7 cellular contexts compared by ENCODE assay signal in the genomic region with DNA sequence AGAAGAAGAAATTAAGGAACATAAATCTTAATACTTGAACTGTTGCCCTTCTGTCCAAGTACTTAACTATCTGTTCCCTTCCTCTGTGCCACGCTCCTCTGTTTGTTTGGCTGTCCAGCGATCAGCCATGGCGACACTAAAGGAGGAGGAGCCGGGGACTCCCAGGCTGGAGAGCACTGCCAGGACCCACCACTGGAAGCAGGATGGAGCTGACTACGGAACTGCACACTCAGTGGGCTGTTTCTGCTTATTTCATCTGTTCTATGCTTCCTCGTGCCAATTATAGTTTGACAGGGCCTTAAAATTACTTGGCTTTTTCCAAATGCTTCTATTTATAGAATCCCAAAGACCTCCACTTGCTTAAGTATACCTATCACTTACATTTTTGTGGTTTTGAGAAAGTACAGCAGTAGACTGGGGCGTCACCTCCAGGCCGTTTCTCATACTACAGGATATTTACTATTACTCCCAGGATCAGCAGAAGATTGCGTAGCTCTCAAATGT. TPM values are rescaled to one million over a fixed set of nuclear protein-coding genes. Genes with fewer than 3 reads are reported as not detected.
A peak's percentile ranks its signal among the peaks of the same experiment; 100 is the strongest.
DNase-seq lines count a peak whose midpoint lies in the region; ATAC-seq and TF ChIP-seq lines count a peak whose summit lies in the region.

No MANE protein-coding gene starts in this region.

- no peaks in the 10 kb centered on the region for H3K9me2 ChIP-seq in Loucy (replicated peaks; ENCODE audit: low read depth, low read length)

- H3K9me3 ChIP-seq in Loucy (ENCODE audit: insufficient read depth, low read depth, low read length): no peaks in the 10 kb centered on the region

- no peak overlapping the region for H3K4me2 ChIP-seq in Loucy (ENCODE audit: low read depth, low read length, poor library complexity, severe bottlenecking)

- no peak for ATAC-seq in activated naive CD4-positive, alpha-beta T cell treated with anti-CD3 and anti-CD28 coated beads, Interleukin-2, amount 50 U/mL, for 72 hours
- no peak for ATAC-seq in GM18873 (IDR thresholded peaks at IDR 0.05; ENCODE audit: low FRiP score, unreplicated experiment)

- peak overlapping the region; percentile 84 to 91 for H3K27ac Mint-ChIP-seq in activated naive CD4-positive, alpha-beta T cell treated with anti-CD3 and anti-CD28 coated beads, Interleukin-2, amount 50 U/mL, for 72 hours

- no peaks in the 10 kb centered on the region for H3K79me2 ChIP-seq in Loucy (ENCODE audit: insufficient read depth, low read length)

- no peaks in the 10 kb centered on the region for H3K36me3 ChIP-seq in Loucy (ENCODE audit: insufficient read depth, low read length)

- H3K4me1 ChIP-seq in Loucy (ENCODE audit: insufficient read depth, low read length, poor library complexity, severe bottlenecking): peaks cover 26% of the 10 kb centered on the region

- H4K20me1 ChIP-seq in Loucy (ENCODE audit: insufficient read depth, low read length, poor library complexity, severe bottlenecking): no peaks in the 10 kb centered on the region

- no peaks in the 10 kb centered on the region for H3K9me3 Mint-ChIP-seq in activated naive CD4-positive, alpha-beta T cell treated with anti-CD3 and anti-CD28 coated beads, Interleukin-2, amount 50 U/mL, for 72 hours

- no peak overlapping the region for H3K9ac ChIP-seq in Loucy (ENCODE audit: low read depth, low read length, poor library complexity, severe bottlenecking)

- H3F3A ChIP-seq in Loucy (ENCODE audit: low read depth): no peaks in the 10 kb centered on the region

- no peak overlapping the region for H3K4me3 ChIP-seq in Loucy (ENCODE audit: low read length, poor library complexity, severe bottlenecking)

- peaks cover 49 to 75% of the 10 kb centered on the region in 2 donors for H3K36me3 Mint-ChIP-seq in activated naive CD4-positive, alpha-beta T cell treated with anti-CD3 and anti-CD28 coated beads, Interleukin-2, amount 50 U/mL, for 72 hours

- peak; percentile 64 for TF ChIP-seq CTCF in Loucy (conservative IDR thresholded peaks at IDR 0.05; ENCODE audit: low read length)

- no peaks in the 10 kb centered on the region for H3K27me3 ChIP-seq in Loucy (ENCODE audit: insufficient read depth, low read length, poor library complexity, severe bottlenecking)

- no peak for DNase-seq in activated naive CD4-positive, alpha-beta T cell treated with anti-CD3 and anti-CD28 coated beads, Interleukin-2, amount 50 U/mL, for 72 hours (ENCODE audit: low spot score in 2 of 2)
- peak; percentile 75 for DNase-seq in iPS-NIHi7 (ENCODE audit: extremely low spot score)
- no peak for DNase-seq in central memory CD4-positive, alpha-beta T cell
- no peak for DNase-seq in COR-L47 (lab: John Stamatoyannopoulos, UW)

- peak; percentile 40 for TF ChIP-seq POLR2A in GM10847 (IDR thresholded peaks at IDR 0.05; ENCODE audit: extremely low read depth, insufficient read length)

- no peak overlapping the region for H2AFZ ChIP-seq in Loucy (ENCODE audit: low read length)

RNA-seq across cellular contexts. Expression of gene IRF4, which starts 17.1 kb away (rescaled TPM):
- total RNA-seq in activated naive CD4-positive, alpha-beta T cell treated with anti-CD3 and anti-CD28 coated beads, Interleukin-2, amount 50 U/mL, for 72 hours: 100 to 1,000 TPM; 334 to 809 TPM
